Comparison of ENCODE assay signal across 11 cellular contexts in the genomic region with DNA sequence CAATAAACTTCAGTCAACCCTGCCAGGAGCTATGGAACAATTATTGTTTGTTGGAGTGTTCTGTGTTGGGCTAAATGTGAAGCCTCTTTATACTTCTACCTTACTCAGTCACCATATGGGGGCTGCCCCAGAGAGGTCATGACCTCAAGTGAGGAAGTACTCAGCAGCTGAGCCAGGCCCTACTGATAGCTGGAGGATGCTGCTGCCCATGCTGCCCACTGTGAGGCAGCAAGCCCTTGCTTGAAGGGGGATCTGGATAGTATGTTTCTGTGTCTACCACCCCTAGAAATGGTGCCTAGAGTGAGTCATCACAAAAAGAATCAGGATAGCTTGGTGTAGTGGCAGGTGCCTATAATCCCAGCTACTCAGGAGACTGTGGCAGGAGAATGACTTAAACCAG. TPM values are rescaled to one million over a fixed set of nuclear protein-coding genes. Genes with fewer than 3 reads are reported as not detected.
DNase-seq lines count a peak whose midpoint lies in the region; ATAC-seq and TF ChIP-seq lines count a peak whose summit lies in the region.
"Had no signal": no experiment of that assay in that cellular context is flagged by ENCODE, and none has a peak within 500 bp of the region (broad histone marks: within the 10 kb centered on the region; RNA-seq: fewer than 3 reads in every experiment).

No MANE protein-coding gene starts in this region.

- H3K27ac Mint-ChIP-seq in mesothelial cell of epicardium, result no peak overlapping the region

- DNase-seq in GM13977 (ENCODE audit: low spot score), result no peak
- DNase-seq in kidney tubule cell (ENCODE audit: low spot score), result peak; percentile 21
- DNase-seq in NCI-H774 (lab: John Stamatoyannopoulos, UW), result no peak
- DNase-seq in mesothelial cell of epicardium (ENCODE audit: low spot score in 2 of 2, unreplicated experiment in 2 of 2), result no peak
- DNase-seq in uterus, result no peak
- no peak for DNase-seq in DMS79 (lab: John Stamatoyannopoulos, UW)
- DNase-seq: DMS 273 treated with DMSO at 0.1 percent for 48 hours, NCI-H1105, posterior cingulate gyrus had no signal

- no peaks in the 10 kb centered on the region for H3K27me3 Mint-ChIP-seq in mesothelial cell of epicardium (ENCODE audit: low read depth)

- H3K36me3 ChIP-seq in uterus, result no peaks in the 10 kb centered on the region

- H3K4me1 ChIP-seq in uterus, result no peaks in the 10 kb centered on the region

- TF ChIP-seq CTCF in GM13977 (IDR thresholded peaks at IDR 0.05; ENCODE audit: extremely low read depth, insufficient read depth, missing control alignments) (peak; percentile 40), mesothelial cell of epicardium (IDR thresholded peaks at IDR 0.05; ENCODE audit: unreplicated experiment) (no peak), uterus (IDR thresholded peaks at IDR 0.05) (no peak)

- ATAC-seq in GM21423 (IDR thresholded peaks at IDR 0.05; ENCODE audit: unreplicated experiment), result peak; percentile 38
- peak; percentile 34 for ATAC-seq in HG03460 (IDR thresholded peaks at IDR 0.05; ENCODE audit: unreplicated experiment)

- H3K4me3 ChIP-seq in uterus, result no peak overlapping the region

- intact Hi-C loops in uterus (cut with DNase I; ENCODE audit: low total_unique reads), result no loop called here

- TF ChIP-seq POLR2A in uterus (IDR thresholded peaks at IDR 0.05), result no peak

- H3K27me3 ChIP-seq in uterus, result no peaks in the 10 kb centered on the region

- H3K36me3 Mint-ChIP-seq in mesothelial cell of epicardium, result no peaks in the 10 kb centered on the region

- H3K27ac ChIP-seq in uterus, result no peak overlapping the region

- H3K9me3 ChIP-seq in uterus, result no peaks in the 10 kb centered on the region

- no peaks in the 10 kb centered on the region for H3K9me3 Mint-ChIP-seq in mesothelial cell of epicardium

- in situ Hi-C loops in GM13977 (cut with MboI; ENCODE audit: low pct_unique_long_range_greater_than_20kb, low sequenced_read_pairs, unreplicated experiment), result loop anchor here (25.0 kb wide), 1 partner anchor 846 kb away; no protein-coding TSS in a partner anchor

- peaks cover 27% of the 10 kb centered on the region for H3K4me1 Mint-ChIP-seq in mesothelial cell of epicardium

- H3K4me3 Mint-ChIP-seq in mesothelial cell of epicardium, result no peak overlapping the region

RNA-seq across cellular contexts. Expression of gene RPL24, which starts 4.5 kb away (rescaled TPM):
- 1,307 to 1,400 TPM (median 1,389 TPM) in 3 replicates for total RNA-seq in mesothelial cell of epicardium
- 1,000 to 10,000 TPM; 1,386 to 3,757 (median 1,892) TPM for total RNA-seq in uterus

RNA-seq across cellular contexts. Expression of gene ZBTB11, which starts 14.0 kb away (rescaled TPM):
- total RNA-seq in mesothelial cell of epicardium (17.0 to 18.8 TPM (median 17.2 TPM) in 3 replicates), uterus (10 to 100 TPM; 16.1 to 42.0 (median 25.7) TPM)

RNA-seq across cellular contexts. Expression of gene CEP97, which starts 33.4 kb away (rescaled TPM):
- total RNA-seq in mesothelial cell of epicardium (18.7 to 22.8 TPM (median 20.2 TPM) in 3 replicates), uterus (10 to 100 TPM in 3 of 4 donors, 1 to 10 TPM in 1; 5.1 to 39.5 (median 17.0) TPM)
